In genomic region chr20:35303735-35304431, GRCh38 we compare ENCODE assay signal across 8 cellular contexts. TPM values are rescaled to one million over a fixed set of nuclear protein-coding genes. Genes with fewer than 3 reads are reported as not detected.
A peak's percentile ranks its signal among the peaks of the same experiment; 100 is the strongest.
DNase-seq lines count a peak whose midpoint lies in the region; ATAC-seq and TF ChIP-seq lines count a peak whose summit lies in the region.

No MANE protein-coding gene starts in this region.

- H3K27me3 Mint-ChIP-seq in activated naive CD8-positive, alpha-beta T cell treated with anti-CD3 and anti-CD28 coated beads, Interleukin-2, amount 10 ng/mL, durations not matched to agents 7 days and 5 days, result no peaks in the 10 kb centered on the region

- H3K27ac ChIP-seq in heart right ventricle (no peak overlapping the region), psoas muscle (peak overlapping the region; percentile 87), vagina (peak overlapping the region; percentile 75)

- H3K36me3 ChIP-seq in heart right ventricle, result peaks cover 0 to 23% (median 0%) of the 10 kb centered on the region in 9 donors
- H3K36me3 ChIP-seq in psoas muscle (ENCODE audit: insufficient read depth in 1 of 2, low read depth in 1 of 2), result peaks cover 0 to 17% of the 10 kb centered on the region in 2 donors
- H3K36me3 ChIP-seq in vagina, result no peaks in the 10 kb centered on the region

- no peak overlapping the region for H3K4me3 ChIP-seq in heart right ventricle
- no peak overlapping the region for H3K4me3 ChIP-seq in psoas muscle
- H3K4me3 ChIP-seq in vagina, result no peak overlapping the region

- H3K9me3 ChIP-seq in heart right ventricle, result no peaks in the 10 kb centered on the region
- no peaks in the 10 kb centered on the region for H3K9me3 ChIP-seq in psoas muscle
- H3K9me3 ChIP-seq in vagina, result no peaks in the 10 kb centered on the region

- intact Hi-C loops in heart right ventricle (cut with DNase I), result loop anchor here in 9 of 10 donors (2.0 to 5.0 kb wide), 5 partner anchors 133 to 143 kb away; partner anchors contain the start of gene GDF5 (in 4 of the 9)
- intact Hi-C loops in psoas muscle (cut with DNase I), result loop anchor here (2.0 to 5.0 kb wide), 2 partner anchors 133 to 145 kb away; partner anchors contain the start of gene GDF5 (in 1 of the 2)
- intact Hi-C loops in vagina (cut with DNase I), result no loop called here

- no peaks in the 10 kb centered on the region for H3K9me3 Mint-ChIP-seq in activated naive CD8-positive, alpha-beta T cell treated with anti-CD3 and anti-CD28 coated beads, Interleukin-2, amount 10 ng/mL, durations not matched to agents 7 days and 5 days

- H3K36me3 Mint-ChIP-seq in activated naive CD8-positive, alpha-beta T cell treated with anti-CD3 and anti-CD28 coated beads, Interleukin-2, amount 10 ng/mL, durations not matched to agents 7 days and 5 days, result peaks cover 1% of the 10 kb centered on the region

- H3K27ac Mint-ChIP-seq in activated naive CD8-positive, alpha-beta T cell treated with anti-CD3 and anti-CD28 coated beads, Interleukin-2, amount 10 ng/mL, durations not matched to agents 7 days and 5 days, result peak overlapping the region; percentile 82

- 34 to 37% methylated on average over 18 of the region's 18 CpGs for WGBS in heart right ventricle, 2 donors
- WGBS in psoas muscle, 3 donors, result 30 to 38% (median 34%) methylated on average over 18 of the region's 18 CpGs

- peak; percentile 67 for ATAC-seq in GM19463 (IDR thresholded peaks at IDR 0.05; ENCODE audit: unreplicated experiment)
- peak; percentile 77 for ATAC-seq in activated naive CD8-positive, alpha-beta T cell treated with anti-CD3 and anti-CD28 coated beads, Interleukin-2, amount 10 ng/mL, durations not matched to agents 7 days and 5 days (ENCODE audit: low read depth)
- peak; percentile 42 to 74 (median 66) for ATAC-seq in heart right ventricle
- peak; percentile 28 to 71 (median 48) for ATAC-seq in psoas muscle

- POLR2A ChIA-PET in activated naive CD8-positive, alpha-beta T cell treated with anti-CD3 and anti-CD28 coated beads, Interleukin-2, amount 10 ng/mL, durations not matched to agents 7 days and 5 days (lab: Charles Lee), result interaction anchor here (0.5 to 1.3 kb wide), 3 partner anchors 11 to 152 kb away, joined by 3 to 4 read pairs (median 3); partner anchors contain the start of gene CEP250

- H3K4me1 ChIP-seq in heart right ventricle, result peaks cover 3 to 45% (median 20%) of the 10 kb centered on the region in 9 donors
- H3K4me1 ChIP-seq in psoas muscle, result peaks cover 44% of the 10 kb centered on the region
- peaks cover 53% of the 10 kb centered on the region for H3K4me1 ChIP-seq in vagina

- TF ChIP-seq POLR2A in vagina (IDR thresholded peaks at IDR 0.05), result no peak

- peak; percentile 89 to 96 (median 92) for TF ChIP-seq CTCF in heart right ventricle (IDR thresholded peaks at IDR 0.05)
- TF ChIP-seq CTCF in psoas muscle (IDR thresholded peaks at IDR 0.05), result peak; percentile 90
- peak; percentile 61 to 90 (median 62) for TF ChIP-seq CTCF in vagina (IDR thresholded peaks at IDR 0.05)

- H3K27me3 ChIP-seq in heart right ventricle, result no peaks in the 10 kb centered on the region
- H3K27me3 ChIP-seq in psoas muscle (ENCODE audit: insufficient read depth in 3 of 3, low read length in 2 of 3), result no peaks in the 10 kb centered on the region
- H3K27me3 ChIP-seq in vagina, result no peaks in the 10 kb centered on the region

- peaks cover 24% of the 10 kb centered on the region for H3K4me1 Mint-ChIP-seq in activated naive CD8-positive, alpha-beta T cell treated with anti-CD3 and anti-CD28 coated beads, Interleukin-2, amount 10 ng/mL, durations not matched to agents 7 days and 5 days

- DNase-seq in AG08396 (ENCODE audit: low spot score) (peak; percentile 71), NCI-H1436 (lab: John Stamatoyannopoulos, UW) (peak; percentile 86), SW480 (ENCODE audit: low spot score) (peak; percentile 96), heart right ventricle (peak; percentile 55 to 76), psoas muscle (peak; percentile 76 to 80), vagina (ENCODE audit: extremely low spot score in 2 of 2) (no peak)
- DNase-seq in activated naive CD8-positive, alpha-beta T cell treated with anti-CD3 and anti-CD28 coated beads, Interleukin-2, amount 10 ng/mL, durations not matched to agents 7 days and 5 days, result peak; percentile 77

- H3K4me3 Mint-ChIP-seq in activated naive CD8-positive, alpha-beta T cell treated with anti-CD3 and anti-CD28 coated beads, Interleukin-2, amount 10 ng/mL, durations not matched to agents 7 days and 5 days, result no peak overlapping the region

RNA-seq across cellular contexts. Expression of gene FAM83C, which starts 11.7 kb away (rescaled TPM):
- total RNA-seq in activated naive CD8-positive, alpha-beta T cell treated with anti-CD3 and anti-CD28 coated beads, Interleukin-2, amount 10 ng/mL, durations not matched to agents 7 days and 5 days, result not detected
- total RNA-seq in heart right ventricle, result not detected
- polyA plus RNA-seq in heart right ventricle, result under 1 TPM in 1 of 2 donors, not detected in 1; 0.03 TPM
- not detected for total RNA-seq in psoas muscle
- polyA plus RNA-seq in psoas muscle, result under 1 TPM; 0.04 to 0.07 (median 0.04) TPM
- 16.9 TPM for total RNA-seq in vagina

RNA-seq across cellular contexts. Expression of gene EIF6, which starts 19.3 kb away (rescaled TPM):
- total RNA-seq in activated naive CD8-positive, alpha-beta T cell treated with anti-CD3 and anti-CD28 coated beads, Interleukin-2, amount 10 ng/mL, durations not matched to agents 7 days and 5 days, result 10 to 100 TPM; 81.0 to 83.9 TPM
- 10 to 100 TPM; 28.2 to 57.5 (median 39.0) TPM for total RNA-seq in heart right ventricle
- polyA plus RNA-seq in heart right ventricle, result 100 to 1,000 TPM in 1 of 2 donors, 10 to 100 TPM in 1; 33.4 to 155 TPM
- total RNA-seq in psoas muscle, result 10 to 100 TPM; 44.3 to 65.5 (median 52.6) TPM
- 100 to 1,000 TPM in 1 of 3 donors, 10 to 100 TPM in 2; 63.0 to 169 (median 71.1) TPM for polyA plus RNA-seq in psoas muscle
- total RNA-seq in vagina, result 124 TPM

RNA-seq across cellular contexts. Expression of gene MMP24OS, which starts 26.0 kb away (rescaled TPM):
- 10 to 100 TPM; 64.3 to 70.1 TPM for total RNA-seq in activated naive CD8-positive, alpha-beta T cell treated with anti-CD3 and anti-CD28 coated beads, Interleukin-2, amount 10 ng/mL, durations not matched to agents 7 days and 5 days
- 10 to 100 TPM; 36.8 to 62.4 (median 46.1) TPM for total RNA-seq in heart right ventricle
- polyA plus RNA-seq in heart right ventricle, result 10 to 100 TPM; 14.4 to 64.1 TPM
- total RNA-seq in psoas muscle, result 10 to 100 TPM; 25.1 to 40.6 (median 27.2) TPM
- 10 to 100 TPM; 10.4 to 22.5 (median 19.3) TPM for polyA plus RNA-seq in psoas muscle
- 36.8 TPM for total RNA-seq in vagina

Comparison
In these comparisons a context has a peak if more than half of its experiments do, and no peak if none do; other contexts are left out.
1. DNase-seq: peak in AG08396 (single experiment), NCI-H1436 (single experiment), SW480 (single experiment), activated naive CD8-positive, alpha-beta T cell treated with anti-CD3 and anti-CD28 coated beads, Interleukin-2, amount 10 ng/mL, durations not matched to agents 7 days and 5 days (single experiment), heart right ventricle (2 of 2) and psoas muscle (2 of 2); none in vagina (0 of 2).
2. H3K27ac ChIP-seq: peak in psoas muscle (single experiment) and vagina (single experiment); none in heart right ventricle (0 of 10).
3. RNA of gene FAM83C, which starts 11.7 kb away (total RNA-seq): 16.9 TPM in vagina (single experiment); not detected in activated naive CD8-positive, alpha-beta T cell treated with anti-CD3 and anti-CD28 coated beads, Interleukin-2, amount 10 ng/mL, durations not matched to agents 7 days and 5 days, not detected in psoas muscle and not detected in heart right ventricle; every median in the first group is over 10 times any median in the second.
4. Peak in every context shown above with its lines, with median percentiles within 50 percentile points of each other: ATAC-seq and CTCF ChIP-seq.